23 cellular contexts compared by ENCODE assay signal in the genomic region with DNA sequence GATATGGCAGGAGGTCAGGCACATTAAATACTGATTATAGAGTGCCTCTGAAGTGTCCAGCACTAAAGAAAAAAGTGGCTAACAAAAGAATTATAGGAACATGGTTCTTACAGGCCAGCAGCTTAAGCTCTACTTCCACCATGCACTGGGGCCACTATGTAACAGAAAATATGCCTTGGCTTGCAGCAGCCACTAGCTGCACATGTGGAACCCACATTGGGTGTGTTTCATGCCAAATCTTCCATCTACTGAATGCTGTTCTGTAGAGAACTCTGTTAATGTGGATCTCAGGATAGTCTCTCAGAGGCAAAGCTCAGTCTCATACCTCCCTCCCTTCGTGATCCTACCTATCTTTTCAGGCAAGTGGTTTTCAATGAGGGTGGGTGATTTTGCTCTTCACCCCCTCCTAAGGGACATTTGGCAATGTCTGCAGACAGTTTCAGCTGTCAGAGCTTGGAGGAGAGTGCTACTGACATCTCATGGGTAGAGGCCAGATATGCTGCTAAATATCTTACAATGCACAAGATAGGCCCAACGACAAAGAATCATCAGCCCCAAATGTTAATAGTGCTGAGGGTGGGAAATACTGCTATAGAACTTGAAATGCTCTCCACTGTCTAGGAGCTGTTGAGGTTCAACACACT.
"Had no signal": no experiment of that assay in that cellular context is flagged by ENCODE, and none has a peak within 500 bp of the region (broad histone marks: within the 10 kb centered on the region; RNA-seq: fewer than 3 reads in every experiment).

No MANE protein-coding gene starts in this region.

- H3K27me3 ChIP-seq: esophagus muscularis mucosa, gastroesophageal sphincter, left lung, spleen, uterus had no signal

- H3K36me3 ChIP-seq: left lung, spleen, uterus had no signal

- ATAC-seq: effector memory CD8-positive, alpha-beta T cell; gastroesophageal sphincter; left lung; psoas muscle; sciatic nerve; stimulated activated naive B cell treated with anti-CD40 and anti-IgM and Interleukin-4, amounts not matched to agents 10 μg/mL and 1 μg/mL and 100 μg/mL, for 72 hours; stimulated activated naive CD8-positive, alpha-beta T cell treated with anti-CD3 and anti-CD28 coated beads, Interleukin-15, amount 100 ng/mL, for 72 hours had no signal

- H3K27ac ChIP-seq: epithelial cell of prostate, esophagus muscularis mucosa, gastroesophageal sphincter, left lung, psoas muscle, spleen, uterus had no signal

- H3K4me3 ChIP-seq: esophagus muscularis mucosa, gastroesophageal sphincter, left lung, lung, psoas muscle, spleen, uterus had no signal

- DNase-seq: cerebellar nuclear complex; effector memory CD8-positive, alpha-beta T cell; glutamatergic neuron; islet precursor cell; left lung; mesenchymal stem cell; midbrain; naive B cell; psoas muscle; retina; spleen; stimulated activated CD4-positive, alpha-beta T cell treated with anti-CD3 and anti-CD28 coated beads, Interleukin-15, amount 100 ng/mL, for 24 hours; stimulated activated CD4-positive, alpha-beta T cell treated with anti-CD3 and anti-CD28 coated beads, Interleukin-1b, Interleukin-23, amount 100 ng/mL, for 48 hours; stimulated activated CD4-positive, alpha-beta T cell treated with anti-CD3 and anti-CD28 coated beads, Interleukin-4, amount 100 ng/mL, for 24 hours; stimulated activated naive B cell treated with anti-CD40 and anti-IgM and Interleukin-4, amounts not matched to agents 10 μg/mL and 1 μg/mL and 100 μg/mL, for 72 hours; stimulated activated naive CD8-positive, alpha-beta T cell treated with anti-CD3 and anti-CD28 coated beads, Interleukin-15, amount 100 ng/mL, for 72 hours; uterus had no signal

- FAIRE-seq: colon had no signal

- H3K9me3 ChIP-seq: esophagus muscularis mucosa, gastroesophageal sphincter, left lung, psoas muscle, spleen, uterus had no signal

- H3K4me1 ChIP-seq: esophagus muscularis mucosa, gastroesophageal sphincter, left lung, psoas muscle, spleen, uterus had no signal
